In genomic region chr14:55107766-55108554, GRCh38 we compare ENCODE assay signal across 8 cellular contexts. TPM values are rescaled to one million over a fixed set of nuclear protein-coding genes. Genes with fewer than 3 reads are reported as not detected.
DNase-seq lines count a peak whose midpoint lies in the region; ATAC-seq, FAIRE-seq and TF ChIP-seq lines count a peak whose summit lies in the region.

No MANE protein-coding gene starts in this region.

- FAIRE-seq in RCC 7860 (lab: Jason Lieb, UNC): peak; percentile 40
- peak; percentile 83 for FAIRE-seq in astrocyte (lab: Jason Lieb, UNC)

- H3K27ac ChIP-seq in GM23248 (peak overlapping the region; percentile 100), astrocyte (ENCODE audit: low read depth, low read length) (peak overlapping the region; percentile 100), right atrium auricular region (peak overlapping the region; percentile 91 to 92), sigmoid colon (peak overlapping the region; percentile 87 to 93 (median 90))

- H3K36me3 Mint-ChIP-seq in astrocyte (ENCODE audit: low read depth, unreplicated experiment): no peaks in the 10 kb centered on the region

- TF ChIP-seq CTCF in astrocyte (IDR thresholded peaks at IDR 0.05; ENCODE audit: insufficient read depth, low read depth, low read length) (no peak), right atrium auricular region (IDR thresholded peaks at IDR 0.05) (no peak), sigmoid colon (IDR thresholded peaks at IDR 0.05) (no peak)

- H3K4me1 Mint-ChIP-seq in astrocyte (ENCODE audit: low read depth, unreplicated experiment): peaks cover 29% of the 10 kb centered on the region

- TF ChIP-seq EP300 in sigmoid colon (IDR thresholded peaks at IDR 0.05): peak in 2 of 4 donors; percentile 67 to 83

- no peaks in the 10 kb centered on the region for H3K9me2 ChIP-seq in GM23248 (ENCODE audit: insufficient read depth)

- H3F3A ChIP-seq in GM23248 (ENCODE audit: insufficient read depth): peaks cover 37% of the 10 kb centered on the region

- H4K20me1 ChIP-seq in GM23248 (ENCODE audit: insufficient read depth) (no peaks in the 10 kb centered on the region), astrocyte (ENCODE audit: insufficient read depth, low read length) (no peaks in the 10 kb centered on the region)

- H3K4me2 ChIP-seq in GM23248 (ENCODE audit: unreplicated experiment) (peak overlapping the region; percentile 80), astrocyte (ENCODE audit: low read length) (peak overlapping the region; percentile 76)

- H3K27me3 ChIP-seq in GM23248 (replicated peaks; ENCODE audit: insufficient read depth) (no peaks in the 10 kb centered on the region), astrocyte (ENCODE audit: insufficient read depth, low read length) (no peaks in the 10 kb centered on the region), right atrium auricular region (no peaks in the 10 kb centered on the region), sigmoid colon (no peaks in the 10 kb centered on the region)

- H3K4me3 ChIP-seq in GM23248 (peak overlapping the region; percentile 55), astrocyte (ENCODE audit: insufficient read depth, low read depth, low read length) (peak overlapping the region; percentile 30), right atrium auricular region (no peak overlapping the region), sigmoid colon (no peak overlapping the region)

- H2AFZ ChIP-seq in GM23248 (peak overlapping the region; percentile 66), astrocyte (ENCODE audit: low read depth, low read length) (peak overlapping the region; percentile 79)

- peaks cover 17% of the 10 kb centered on the region for H3K9me3 Mint-ChIP-seq in astrocyte (ENCODE audit: unreplicated experiment)

- intact Hi-C loops in sigmoid colon (cut with DNase I): no loop called here

- peak in 1 of 2 donors; percentile 30 for TF ChIP-seq POLR2A in sigmoid colon (IDR thresholded peaks at IDR 0.05)

- H3K27ac Mint-ChIP-seq in astrocyte (ENCODE audit: unreplicated experiment): peak overlapping the region; percentile 100

- H3K9ac ChIP-seq in GM23248 (peak overlapping the region; percentile 93), astrocyte (ENCODE audit: low read length) (peak overlapping the region; percentile 91)

- peak overlapping the region; percentile 65 for H3K4me3 Mint-ChIP-seq in astrocyte (ENCODE audit: unreplicated experiment)

- DNase-seq in AG08395 (ENCODE audit: low spot score): peak; percentile 97
- DNase-seq in GM23248: peak; percentile 99
- peak; percentile 75 for DNase-seq in RCC 7860 (ENCODE audit: low spot score)
- peak; percentile 97 for DNase-seq in astrocyte (ENCODE audit: low read depth)
- DNase-seq in right atrium auricular region (ENCODE audit: low spot score): peak; percentile 91
- peak; percentile 96 for DNase-seq in sigmoid colon
- no peak for DNase-seq in ecto neural progenitor cell (ENCODE audit: low spot score)

- H3K27me3 Mint-ChIP-seq in astrocyte (ENCODE audit: low read depth, unreplicated experiment): peaks cover 2% of the 10 kb centered on the region

- H3K79me2 ChIP-seq in GM23248 (ENCODE audit: insufficient read depth): no peaks in the 10 kb centered on the region
- H3K79me2 ChIP-seq in astrocyte (ENCODE audit: insufficient read depth, low read length): no peaks in the 10 kb centered on the region

- H3K4me1 ChIP-seq in GM23248 (ENCODE audit: insufficient read depth): peaks cover 45% of the 10 kb centered on the region
- peaks cover 31% of the 10 kb centered on the region for H3K4me1 ChIP-seq in astrocyte (ENCODE audit: insufficient read depth, low read length)
- H3K4me1 ChIP-seq in right atrium auricular region: peaks cover 0 to 50% of the 10 kb centered on the region in 2 donors
- peaks cover 0 to 41% (median 35%) of the 10 kb centered on the region in 4 donors for H3K4me1 ChIP-seq in sigmoid colon

- H3K9me3 ChIP-seq in GM23248 (ENCODE audit: low read depth) (no peaks in the 10 kb centered on the region), astrocyte (ENCODE audit: insufficient read depth, low read depth, low read length) (peaks cover 8% of the 10 kb centered on the region), right atrium auricular region (no peaks in the 10 kb centered on the region), sigmoid colon (no peaks in the 10 kb centered on the region)

- no peak for ATAC-seq in GM21528 (IDR thresholded peaks at IDR 0.05; ENCODE audit: low FRiP score, unreplicated experiment)

- WGBS in GM23248 (ENCODE audit: low coverage in 1 of 2, low lambda C conversion rate in 2 of 2, missing lambda C conversion rate in 2 of 2), 2 experiments: 1 to 2% methylated on average over 19 of the region's 19 CpGs
- whole genome bisulfite sequencing in sigmoid colon, 2 donors: 43 to 44% methylated on average over 19 of the region's 19 CpGs

- in situ Hi-C loops in GM23248 (cut with MboI): no loop called here

- H3K36me3 ChIP-seq in GM23248 (ENCODE audit: low read depth) (no peaks in the 10 kb centered on the region), astrocyte (ENCODE audit: insufficient read depth, low read length) (no peaks in the 10 kb centered on the region), right atrium auricular region (no peaks in the 10 kb centered on the region), sigmoid colon (no peaks in the 10 kb centered on the region)

RNA-seq across cellular contexts. Expression of gene LGALS3, which starts 21.1 kb away (rescaled TPM):
- 297 and 363 TPM in 2 replicates for total RNA-seq in GM23248 (2014; rRNA removed; shearing (Covaris generic))
- polyA plus RNA-seq in GM23248 (2016; fragmentation: Nextera tagmentation; extraction: Ambion mirVana) (541 and 553 TPM in 2 replicates), sigmoid colon (1,000 to 10,000 TPM; 1,713 to 4,129 (median 2,701) TPM)
- total RNA-seq in astrocyte (37.4 and 48.3 TPM in 2 replicates), right atrium auricular region (100 to 1,000 TPM; 178 to 184 TPM), sigmoid colon (100 to 1,000 TPM; 235 to 249 (median 240) TPM)

RNA-seq across cellular contexts. Expression of gene MAPK1IP1L, which starts 56.5 kb away (rescaled TPM):
- 79.4 and 92.6 TPM in 2 replicates for total RNA-seq in GM23248 (2014; rRNA removed; shearing (Covaris generic))
- polyA plus RNA-seq in GM23248 (2016; fragmentation: Nextera tagmentation; extraction: Ambion mirVana) (89.0 and 92.5 TPM in 2 replicates), sigmoid colon (10 to 100 TPM; 25.2 to 40.5 (median 39.5) TPM)
- total RNA-seq in astrocyte (106 and 111 TPM in 2 replicates), right atrium auricular region (100 to 1,000 TPM in 1 of 2 donors, 10 to 100 TPM in 1; 81.2 to 111 TPM), sigmoid colon (10 to 100 TPM; 30.6 to 67.1 (median 46.4) TPM)

Comparison
In these comparisons a context has a peak if more than half of its experiments do, and no peak if none do; other contexts are left out.
1. H3K4me3 ChIP-seq: peak in GM23248 (single experiment) and astrocyte (single experiment); none in right atrium auricular region (0 of 2) and sigmoid colon (0 of 4).
2. Peak in every context shown above with its lines, with median percentiles within 50 percentile points of each other: H3K27ac ChIP-seq.